Comparison of ENCODE assay signal across 1 cellular context in the genomic region with DNA sequence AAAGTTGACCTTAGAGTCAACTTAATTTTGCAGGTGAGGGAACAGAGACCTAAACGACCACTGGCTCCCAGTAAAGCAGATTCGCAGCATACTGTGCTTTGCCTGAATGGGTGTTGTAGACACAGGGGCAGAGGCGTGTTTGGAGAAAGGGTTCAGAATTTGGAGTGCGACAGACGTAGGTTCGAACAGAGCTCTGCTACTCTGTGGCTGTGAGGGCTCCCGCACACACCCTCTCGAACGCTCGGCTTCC.
A peak's percentile ranks its signal among the peaks of the same experiment; 100 is the strongest.
TF ChIP-seq lines count a peak whose summit lies in the region.

No MANE protein-coding gene starts in this region.

TF ChIP-seq in K562, 482 proteins besides CTCF, POLR2A, EP300 and RAD21:
- no peak for TF ChIP-seq MCM3 (IDR thresholded peaks at IDR 0.05)
- TF ChIP-seq TAF7 (tag; IDR thresholded peaks at IDR 0.05) = no peak
- TF ChIP-seq NR2C2 (CRISPR knock-in tag; IDR thresholded peaks at IDR 0.05) = no peak
- no peak for TF ChIP-seq NR2C2 (tag; IDR thresholded peaks at IDR 0.05)
- TF ChIP-seq FOXK2 (conservative IDR thresholded peaks at IDR 0.05 in 1 of 2, IDR thresholded peaks at IDR 0.05 in 1 of 2; ENCODE audit: low read depth in 2 of 2) = no peak
- TF ChIP-seq BMI1 (IDR thresholded peaks at IDR 0.05; ENCODE audit: low read length) = no peak
- TF ChIP-seq CREM (IDR thresholded peaks at IDR 0.05; ENCODE audit: low read depth) = 0 out of 2 replicates have a peak, but pooled peaks have one; percentile 19
- TF ChIP-seq COPS2 (conservative IDR thresholded peaks at IDR 0.05) = no peak
- no peak for TF ChIP-seq SREBF2 (CRISPR knock-in tag; IDR thresholded peaks at IDR 0.05)
- no peak for TF ChIP-seq ZNF551 (CRISPR knock-in tag; IDR thresholded peaks at IDR 0.05)
- no peak for TF ChIP-seq TCF7L2 (IDR thresholded peaks at IDR 0.05; ENCODE audit: low read depth, low read length)
- TF ChIP-seq ZNF830 (CRISPR knock-in tag; IDR thresholded peaks at IDR 0.05) = no peak
- TF ChIP-seq ZNF778 (CRISPR knock-in tag; IDR thresholded peaks at IDR 0.05) = no peak
- no peak for TF ChIP-seq SUPT5H (IDR thresholded peaks at IDR 0.05)
- TF ChIP-seq RUNX1 (IDR thresholded peaks at IDR 0.05; ENCODE audit: low read depth) = no peak
- TF ChIP-seq, protein P1, sequence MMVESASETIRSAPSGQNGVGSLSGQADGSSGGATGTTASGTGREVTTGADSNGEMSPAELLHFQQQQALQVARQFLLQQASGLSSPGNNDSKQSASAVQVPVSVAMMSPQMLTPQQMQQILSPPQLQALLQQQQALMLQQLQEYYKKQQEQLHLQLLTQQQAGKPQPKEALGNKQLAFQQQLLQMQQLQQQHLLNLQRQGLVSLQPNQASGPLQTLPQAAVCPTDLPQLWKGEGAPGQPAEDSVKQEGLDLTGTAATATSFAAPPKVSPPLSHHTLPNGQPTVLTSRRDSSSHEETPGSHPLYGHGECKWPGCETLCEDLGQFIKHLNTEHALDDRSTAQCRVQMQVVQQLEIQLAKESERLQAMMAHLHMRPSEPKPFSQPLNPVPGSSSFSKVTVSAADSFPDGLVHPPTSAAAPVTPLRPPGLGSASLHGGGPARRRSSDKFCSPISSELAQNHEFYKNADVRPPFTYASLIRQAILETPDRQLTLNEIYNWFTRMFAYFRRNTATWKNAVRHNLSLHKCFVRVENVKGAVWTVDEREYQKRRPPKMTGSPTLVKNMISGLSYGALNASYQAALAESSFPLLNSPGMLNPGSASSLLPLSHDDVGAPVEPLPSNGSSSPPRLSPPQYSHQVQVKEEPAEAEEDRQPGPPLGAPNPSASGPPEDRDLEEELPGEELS (CRISPR knock-in tag; IDR thresholded peaks at IDR 0.05; ENCODE audit: borderline replicate concordance) = no peak
- no peak for TF ChIP-seq GTF2F1 (IDR thresholded peaks at IDR 0.05; ENCODE audit: low read depth, low read length)
- TF ChIP-seq, protein P2, sequence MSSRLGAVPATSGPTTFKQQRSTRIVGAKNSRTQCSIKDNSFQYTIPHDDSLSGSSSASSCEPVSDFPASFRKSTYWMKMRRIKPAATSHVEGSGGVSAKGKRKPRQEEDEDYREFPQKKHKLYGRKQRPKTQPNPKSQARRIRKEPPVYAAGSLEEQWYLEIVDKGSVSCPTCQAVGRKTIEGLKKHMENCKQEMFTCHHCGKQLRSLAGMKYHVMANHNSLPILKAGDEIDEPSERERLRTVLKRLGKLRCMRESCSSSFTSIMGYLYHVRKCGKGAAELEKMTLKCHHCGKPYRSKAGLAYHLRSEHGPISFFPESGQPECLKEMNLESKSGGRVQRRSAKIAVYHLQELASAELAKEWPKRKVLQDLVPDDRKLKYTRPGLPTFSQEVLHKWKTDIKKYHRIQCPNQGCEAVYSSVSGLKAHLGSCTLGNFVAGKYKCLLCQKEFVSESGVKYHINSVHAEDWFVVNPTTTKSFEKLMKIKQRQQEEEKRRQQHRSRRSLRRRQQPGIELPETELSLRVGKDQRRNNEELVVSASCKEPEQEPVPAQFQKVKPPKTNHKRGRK (tag; IDR thresholded peaks at IDR 0.05) = no peak
- TF ChIP-seq ZNF583 (CRISPR knock-in tag; IDR thresholded peaks at IDR 0.05) = no peak
- no peak for TF ChIP-seq ATF7 (IDR thresholded peaks at IDR 0.05)
- TF ChIP-seq RBFOX2 (IDR thresholded peaks at IDR 0.05; ENCODE audit: low read depth, low read length) = no peak
- TF ChIP-seq MEF2A (IDR thresholded peaks at IDR 0.05; ENCODE audit: control insufficient read depth, low read depth, low read length) = no peak
- TF ChIP-seq STAG1 (CRISPR knock-in tag; IDR thresholded peaks at IDR 0.05; ENCODE audit: borderline replicate concordance) = no peak
- TF ChIP-seq, protein P3, sequence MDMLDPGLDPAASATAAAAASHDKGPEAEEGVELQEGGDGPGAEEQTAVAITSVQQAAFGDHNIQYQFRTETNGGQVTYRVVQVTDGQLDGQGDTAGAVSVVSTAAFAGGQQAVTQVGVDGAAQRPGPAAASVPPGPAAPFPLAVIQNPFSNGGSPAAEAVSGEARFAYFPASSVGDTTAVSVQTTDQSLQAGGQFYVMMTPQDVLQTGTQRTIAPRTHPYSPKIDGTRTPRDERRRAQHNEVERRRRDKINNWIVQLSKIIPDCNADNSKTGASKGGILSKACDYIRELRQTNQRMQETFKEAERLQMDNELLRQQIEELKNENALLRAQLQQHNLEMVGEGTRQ (CRISPR knock-in tag; IDR thresholded peaks at IDR 0.05) = no peak
- TF ChIP-seq, protein P4, sequence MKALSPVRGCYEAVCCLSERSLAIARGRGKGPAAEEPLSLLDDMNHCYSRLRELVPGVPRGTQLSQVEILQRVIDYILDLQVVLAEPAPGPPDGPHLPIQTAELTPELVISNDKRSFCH (CRISPR knock-in tag; IDR thresholded peaks at IDR 0.05) = no peak
- TF ChIP-seq, protein P4 (tag; IDR thresholded peaks at IDR 0.05) = no peak
- no peak for TF ChIP-seq SMAD2 (IDR thresholded peaks at IDR 0.05; ENCODE audit: low read depth, low read length)
- no peak for TF ChIP-seq BACH1 (tag; IDR thresholded peaks at IDR 0.05)
- no peak for TF ChIP-seq EGR1 (conservative IDR thresholded peaks at IDR 0.05)
- no peak for TF ChIP-seq ZNF354B (CRISPR knock-in tag; IDR thresholded peaks at IDR 0.05)
- no peak for TF ChIP-seq SRSF7 (optimal IDR thresholded peaks at IDR 0.05; ENCODE audit: low read depth, low read length)
- peak; percentile 41; the same call in 1 of the 2 replicates for TF ChIP-seq CC2D1A (IDR thresholded peaks at IDR 0.05)
- TF ChIP-seq, protein P5, sequence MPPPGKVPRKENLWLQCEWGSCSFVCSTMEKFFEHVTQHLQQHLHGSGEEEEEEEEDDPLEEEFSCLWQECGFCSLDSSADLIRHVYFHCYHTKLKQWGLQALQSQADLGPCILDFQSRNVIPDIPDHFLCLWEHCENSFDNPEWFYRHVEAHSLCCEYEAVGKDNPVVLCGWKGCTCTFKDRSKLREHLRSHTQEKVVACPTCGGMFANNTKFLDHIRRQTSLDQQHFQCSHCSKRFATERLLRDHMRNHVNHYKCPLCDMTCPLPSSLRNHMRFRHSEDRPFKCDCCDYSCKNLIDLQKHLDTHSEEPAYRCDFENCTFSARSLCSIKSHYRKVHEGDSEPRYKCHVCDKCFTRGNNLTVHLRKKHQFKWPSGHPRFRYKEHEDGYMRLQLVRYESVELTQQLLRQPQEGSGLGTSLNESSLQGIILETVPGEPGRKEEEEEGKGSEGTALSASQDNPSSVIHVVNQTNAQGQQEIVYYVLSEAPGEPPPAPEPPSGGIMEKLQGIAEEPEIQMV (tag; conservative IDR thresholded peaks at IDR 0.05; ENCODE audit: low read depth) = peak; percentile 84
- TF ChIP-seq, protein P6, sequence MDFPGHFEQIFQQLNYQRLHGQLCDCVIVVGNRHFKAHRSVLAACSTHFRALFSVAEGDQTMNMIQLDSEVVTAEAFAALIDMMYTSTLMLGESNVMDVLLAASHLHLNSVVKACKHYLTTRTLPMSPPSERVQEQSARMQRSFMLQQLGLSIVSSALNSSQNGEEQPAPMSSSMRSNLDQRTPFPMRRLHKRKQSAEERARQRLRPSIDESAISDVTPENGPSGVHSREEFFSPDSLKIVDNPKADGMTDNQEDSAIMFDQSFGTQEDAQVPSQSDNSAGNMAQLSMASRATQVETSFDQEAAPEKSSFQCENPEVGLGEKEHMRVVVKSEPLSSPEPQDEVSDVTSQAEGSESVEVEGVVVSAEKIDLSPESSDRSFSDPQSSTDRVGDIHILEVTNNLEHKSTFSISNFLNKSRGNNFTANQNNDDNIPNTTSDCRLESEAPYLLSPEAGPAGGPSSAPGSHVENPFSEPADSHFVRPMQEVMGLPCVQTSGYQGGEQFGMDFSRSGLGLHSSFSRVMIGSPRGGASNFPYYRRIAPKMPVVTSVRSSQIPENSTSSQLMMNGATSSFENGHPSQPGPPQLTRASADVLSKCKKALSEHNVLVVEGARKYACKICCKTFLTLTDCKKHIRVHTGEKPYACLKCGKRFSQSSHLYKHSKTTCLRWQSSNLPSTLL (IDR thresholded peaks at IDR 0.05) = peak; percentile 84
